In genomic region chr3:52705688-52706686, GRCh38 we compare ENCODE assay signal across 8 cellular contexts. TPM values are rescaled to one million over a fixed set of nuclear protein-coding genes. Genes with fewer than 3 reads are reported as not detected.
DNase-seq lines count a peak whose midpoint lies in the region; ATAC-seq and TF ChIP-seq lines count a peak whose summit lies in the region.

A gene with protein sequence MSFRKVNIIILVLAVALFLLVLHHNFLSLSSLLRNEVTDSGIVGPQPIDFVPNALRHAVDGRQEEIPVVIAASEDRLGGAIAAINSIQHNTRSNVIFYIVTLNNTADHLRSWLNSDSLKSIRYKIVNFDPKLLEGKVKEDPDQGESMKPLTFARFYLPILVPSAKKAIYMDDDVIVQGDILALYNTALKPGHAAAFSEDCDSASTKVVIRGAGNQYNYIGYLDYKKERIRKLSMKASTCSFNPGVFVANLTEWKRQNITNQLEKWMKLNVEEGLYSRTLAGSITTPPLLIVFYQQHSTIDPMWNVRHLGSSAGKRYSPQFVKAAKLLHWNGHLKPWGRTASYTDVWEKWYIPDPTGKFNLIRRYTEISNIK (minus strand): TSS chr3:52705791. CDS start chr3:52700460, 5,331 bp downstream.
Gene SPCS1 (plus strand): TSS chr3:52706106. CDS start chr3:52706247, 141 bp downstream.

- H3K27me3 ChIP-seq in neuron (ENCODE audit: insufficient read depth, low read length), result no peaks in the 10 kb centered on the region
- no peaks in the 10 kb centered on the region for H3K27me3 ChIP-seq in subcutaneous abdominal adipose tissue (ENCODE audit: control insufficient read depth in 5 of 5, insufficient read depth in 4 of 5, low read length in 5 of 5)

- peak; percentile 67 for ATAC-seq in GM21825 (IDR thresholded peaks at IDR 0.05; ENCODE audit: unreplicated experiment)

- peak within 1 kb of the TSS; percentile 99 for H3K4me3 ChIP-seq in foreskin fibroblast (ENCODE audit: low read depth in 1 of 2, low read length in 2 of 2)
- peak within 1 kb of the TSS; percentile 80 for H3K4me3 ChIP-seq in neuron (ENCODE audit: low read length)
- H3K4me3 ChIP-seq in subcutaneous abdominal adipose tissue (ENCODE audit: low read depth in 1 of 5, low read length in 5 of 5), result peak within 1 kb of the TSS; percentile 83 to 99 (median 95)

- peak within 1 kb of the TSS; percentile 77 for H2AFZ ChIP-seq in neuron (ENCODE audit: low read depth, low read length)

- TF ChIP-seq POLR2A in Raji (IDR thresholded peaks at IDR 0.05; ENCODE audit: insufficient read depth, low read depth, low read length), result peak; percentile 94

- H3K9me3 ChIP-seq in KOPT-K1 (ENCODE audit: insufficient read depth, low read length, poor library complexity, severe bottlenecking) (no peaks in the 10 kb centered on the region), neuron (ENCODE audit: low read length) (no peaks in the 10 kb centered on the region), subcutaneous abdominal adipose tissue (ENCODE audit: control insufficient read depth in 5 of 5, low read length in 5 of 5) (no peaks in the 10 kb centered on the region)

- H3K4me1 ChIP-seq in neuron (ENCODE audit: insufficient read depth, low read length) (peaks cover 27% of the 10 kb centered on the region), subcutaneous abdominal adipose tissue (ENCODE audit: control insufficient read depth in 5 of 5, insufficient read depth in 5 of 5, low read length in 5 of 5) (peaks cover 4 to 38% (median 36%) of the 10 kb centered on the region in 5 donors)

- peak within 1 kb of the TSS; percentile 87 for H3K27ac ChIP-seq in KOPT-K1 (ENCODE audit: low read depth, low read length, poor library complexity, severe bottlenecking)
- H3K27ac ChIP-seq in subcutaneous abdominal adipose tissue (ENCODE audit: low read depth, low read length), result peak within 1 kb of the TSS; percentile 86

- TF ChIP-seq CTCF in foreskin fibroblast (IDR thresholded peaks at IDR 0.05; ENCODE audit: low read depth, low read length), result no peak

- H3K36me3 ChIP-seq in KOPT-K1 (ENCODE audit: insufficient read depth, low read length) (peaks cover 33% of the 10 kb centered on the region), neuron (ENCODE audit: insufficient read depth, low read length) (peaks cover 25% of the 10 kb centered on the region), subcutaneous abdominal adipose tissue (ENCODE audit: control insufficient read depth in 5 of 5, insufficient read depth in 5 of 5, low read length in 5 of 5) (peaks cover 0 to 17% (median 5%) of the 10 kb centered on the region in 5 donors)

- H3K9ac ChIP-seq in subcutaneous abdominal adipose tissue (ENCODE audit: low read length in 5 of 5), result peak within 1 kb of the TSS; percentile 66 to 96 (median 83)

- DNase-seq in Daoy (ENCODE audit: low read depth) (peak; percentile 87), activated gamma-delta T cell (lab: John Stamatoyannopoulos, UW) (peak; percentile 82), foreskin fibroblast (peak; percentile 82 to 95)

RNA-seq across cellular contexts. Expression of the first gene that starts in this region (rescaled TPM):
- total RNA-seq in Daoy (2014; rRNA removed; shearing (Covaris generic)), result 37.7 and 62.4 TPM in 2 replicates

RNA-seq across cellular contexts. Expression of gene SPCS1, which starts in this region (rescaled TPM):
- total RNA-seq in Daoy (2014; rRNA removed; shearing (Covaris generic)), result 120 and 132 TPM in 2 replicates

Comparison
In these comparisons a context has a peak if more than half of its experiments do, and no peak if none do; other contexts are left out.
1. Peak in every context shown above with its lines: DNase-seq, ATAC-seq, H3K4me3 ChIP-seq and H3K27ac ChIP-seq.